10 cellular contexts compared by ENCODE assay signal in the genomic region with DNA sequence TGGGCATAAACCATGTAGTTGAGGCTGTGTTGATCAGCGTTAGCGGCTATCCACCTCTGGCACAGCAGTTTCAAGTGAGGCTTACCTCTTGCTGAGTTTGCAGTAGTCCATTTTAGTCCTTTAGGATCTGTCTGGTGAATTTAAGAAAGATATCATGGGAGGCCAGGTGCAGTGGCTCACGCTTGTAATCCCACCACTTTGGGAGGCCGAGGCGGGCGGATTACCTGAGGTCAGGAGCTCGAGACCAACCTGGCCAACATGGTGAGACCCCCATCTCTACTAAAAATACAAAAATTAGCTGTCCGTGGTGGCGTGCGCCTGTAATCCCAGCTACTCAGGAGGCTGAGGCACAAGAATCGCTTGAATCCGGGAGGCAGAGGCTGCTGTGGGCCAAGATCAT. TPM values are rescaled to one million over a fixed set of nuclear protein-coding genes. Genes with fewer than 3 reads are reported as not detected.
"Had no signal": no experiment of that assay in that cellular context is flagged by ENCODE, and none has a peak within 500 bp of the region (broad histone marks: within the 10 kb centered on the region; RNA-seq: fewer than 3 reads in every experiment).

No MANE protein-coding gene starts in this region.

RNA-seq across cellular contexts. Expression of gene PHOSPHO1, which starts 45.4 kb away (rescaled TPM):
- total RNA-seq: activated B cell treated with CpG ODN at 0.5 μM for 24 hours; activated CD4-positive, alpha-beta memory T cell treated with anti-CD3 and anti-CD28 coated beads for 36 hours; activated CD4-positive, alpha-beta T cell treated with anti-CD3 and anti-CD28 coated beads, Interleukin-2, amount 10 ng/mL, durations not matched to agents 24 days and 14 days; activated CD8-positive, alpha-beta memory T cell treated with anti-CD3 and anti-CD28 coated beads for 36 hours; activated CD8-positive, alpha-beta T cell treated with anti-CD3 and anti-CD28 coated beads for 36 hours; activated naive CD4-positive, alpha-beta T cell treated with anti-CD3 and anti-CD28 coated beads for 36 hours; activated naive CD4-positive, alpha-beta T cell treated with anti-CD3 and anti-CD28 coated beads, Interleukin-2, amount 50 U/mL, for 72 hours; activated naive CD8-positive, alpha-beta T cell treated with anti-CD3 and anti-CD28 coated beads for 36 hours; activated T-helper 1 cell treated with anti-CD3 and anti-CD28 coated beads, Interleukin-12 subunit alpha, Interleukin-12 subunit beta, Interleukin-2, Interleukin-4 antibody, amounts not matched to agents 30 ng/mL and 10 ng/mL and 1 ng/mL, durations not matched to agents 14 hours and 24 hours and 36 hours; activated T-helper 17 cell treated with anti-CD3 and anti-CD28 coated beads, Interleukin-2, amount 50 U/mL, for 72 hours had no signal
